In genomic region chr2:210963386-210963785, GRCh38 we compare ENCODE assay signal across 1 cellular context.
TF ChIP-seq lines count a peak whose summit lies in the region.

No MANE protein-coding gene starts in this region.

TF ChIP-seq in HepG2, 621 proteins besides CTCF, POLR2A, EP300 and RAD21 (continued from another document and continues in another):
- TF ChIP-seq RXRB (CRISPR knock-in tag; IDR thresholded peaks at IDR 0.05; ENCODE audit: borderline replicate concordance) (no peak), ZNF572 (CRISPR knock-in tag; IDR thresholded peaks at IDR 0.05) (no peak), ZSCAN12 (CRISPR knock-in tag; IDR thresholded peaks at IDR 0.05) (no peak), HNF4G (IDR thresholded peaks at IDR 0.05; ENCODE audit: borderline replicate concordance, low read depth, low read length) (peak; percentile 56), HNF4G (CRISPR knock-in tag; IDR thresholded peaks at IDR 0.05; ENCODE audit: borderline replicate concordance, low read depth) (no peak), ZKSCAN5 (CRISPR knock-in tag; IDR thresholded peaks at IDR 0.05) (no peak), ZNF724P (CRISPR knock-in tag; IDR thresholded peaks at IDR 0.05; ENCODE audit: borderline replicate concordance) (no peak), ZNF772 (CRISPR knock-in tag; IDR thresholded peaks at IDR 0.05) (no peak), BCL3 (CRISPR knock-in tag; IDR thresholded peaks at IDR 0.05) (no peak), ZBTB42 (CRISPR knock-in tag; IDR thresholded peaks at IDR 0.05) (no peak), BHLHE40 (IDR thresholded peaks at IDR 0.05; ENCODE audit: low read length) (no peak), ZNF335 (CRISPR knock-in tag; IDR thresholded peaks at IDR 0.05) (no peak), ARHGAP35 (CRISPR knock-in tag; IDR thresholded peaks at IDR 0.05; ENCODE audit: borderline replicate concordance) (no peak), ZNF644 (CRISPR knock-in tag; IDR thresholded peaks at IDR 0.05; ENCODE audit: low read depth) (no peak), SIN3B (IDR thresholded peaks at IDR 0.05; ENCODE audit: low read length) (no peak), NR2F2 (IDR thresholded peaks at IDR 0.05; ENCODE audit: borderline replicate concordance, low read depth) (peak; percentile 57; the same call in 1 of the 2 replicates), ZNF44 (CRISPR knock-in tag; IDR thresholded peaks at IDR 0.05) (no peak), ZBTB43 (CRISPR knock-in tag; conservative IDR thresholded peaks at IDR 0.05) (no peak), ZNF251 (CRISPR knock-in tag; IDR thresholded peaks at IDR 0.05) (no peak), MEIS2 (CRISPR knock-in tag; IDR thresholded peaks at IDR 0.05) (no peak), ZNF282 (IDR thresholded peaks at IDR 0.05; ENCODE audit: partially characterized antibody) (no peak), SNRNP70 (IDR thresholded peaks at IDR 0.05; ENCODE audit: low read depth, low read length) (no peak), ZNF451 (CRISPR knock-in tag; IDR thresholded peaks at IDR 0.05) (no peak), KIAA2018 (CRISPR knock-in tag; IDR thresholded peaks at IDR 0.05; ENCODE audit: borderline replicate concordance) (no peak), FOXA1 (IDR thresholded peaks at IDR 0.05) (no peak), FOXA1 (CRISPR knock-in tag; IDR thresholded peaks at IDR 0.05) (peak; percentile 56; the same call in 1 of the 2 replicates), ZNF547 (CRISPR knock-in tag; IDR thresholded peaks at IDR 0.05) (no peak), NFIC (IDR thresholded peaks at IDR 0.05; ENCODE audit: low read length) (peak; percentile 94), ZNF354B (CRISPR knock-in tag; IDR thresholded peaks at IDR 0.05) (no peak), PRMT3 (CRISPR knock-in tag; IDR thresholded peaks at IDR 0.05; ENCODE audit: borderline replicate concordance, low read depth) (no peak), GTF3A (CRISPR knock-in tag; conservative IDR thresholded peaks at IDR 0.05) (no peak), ZFP82 (CRISPR knock-in tag; IDR thresholded peaks at IDR 0.05; ENCODE audit: borderline replicate concordance) (no peak), KLF16 (CRISPR knock-in tag; IDR thresholded peaks at IDR 0.05) (no peak), TFDP1 (CRISPR knock-in tag; IDR thresholded peaks at IDR 0.05; ENCODE audit: borderline replicate concordance) (no peak), FOXP1 (IDR thresholded peaks at IDR 0.05) (no peak), FOXP1 (CRISPR knock-in tag; IDR thresholded peaks at IDR 0.05) (peak; percentile 57; the same call in 1 of the 2 replicates), ELF1 (CRISPR knock-in tag; IDR thresholded peaks at IDR 0.05) (no peak), ZNF670 (CRISPR knock-in tag; IDR thresholded peaks at IDR 0.05; ENCODE audit: borderline replicate concordance) (no peak), ETS1 (CRISPR knock-in tag; IDR thresholded peaks at IDR 0.05) (no peak), MEIS1 (CRISPR knock-in tag; IDR thresholded peaks at IDR 0.05; ENCODE audit: borderline replicate concordance) (no peak), GATAD2A (CRISPR knock-in tag; IDR thresholded peaks at IDR 0.05) (peak; percentile 83; the same call in 1 of the 2 replicates), ARNTL (CRISPR knock-in tag; IDR thresholded peaks at IDR 0.05) (no peak), ZBTB7A (CRISPR knock-in tag; IDR thresholded peaks at IDR 0.05) (no peak), ZNF501 (CRISPR knock-in tag; IDR thresholded peaks at IDR 0.05) (no peak), CC2D1A (CRISPR knock-in tag; IDR thresholded peaks at IDR 0.05) (no peak), RFX3 (CRISPR knock-in tag; IDR thresholded peaks at IDR 0.05) (no peak), ZNF124 (CRISPR knock-in tag; IDR thresholded peaks at IDR 0.05) (no peak), GATA4 (IDR thresholded peaks at IDR 0.05; ENCODE audit: borderline replicate concordance, low read depth) (peak; percentile 52; the same call in 1 of the 2 replicates), ZNF263 (CRISPR knock-in tag; IDR thresholded peaks at IDR 0.05) (no peak), NPAS2 (CRISPR knock-in tag; IDR thresholded peaks at IDR 0.05; ENCODE audit: borderline replicate concordance) (no peak), NFRKB (IDR thresholded peaks at IDR 0.05) (no peak), SMAD9 (CRISPR knock-in tag; IDR thresholded peaks at IDR 0.05) (no peak), FOXK2 (IDR thresholded peaks at IDR 0.05) (no peak), TFAP4 (IDR thresholded peaks at IDR 0.05; ENCODE audit: borderline replicate concordance, low read depth) (no peak), NRL (CRISPR knock-in tag; IDR thresholded peaks at IDR 0.05; ENCODE audit: borderline replicate concordance) (no peak), TBX2 (CRISPR knock-in tag; IDR thresholded peaks at IDR 0.05; ENCODE audit: borderline replicate concordance) (no peak), NCOA2 (CRISPR knock-in tag; IDR thresholded peaks at IDR 0.05) (peak; percentile 91), GABPB1 (CRISPR knock-in tag; IDR thresholded peaks at IDR 0.05) (no peak), ARID5B (CRISPR knock-in tag; IDR thresholded peaks at IDR 0.05) (peak; percentile 87), ZFP90 (CRISPR knock-in tag; IDR thresholded peaks at IDR 0.05; ENCODE audit: borderline replicate concordance) (no peak)
